ENCODE assay signal across 1 cellular context in genomic region chr1:233790662-233791371, GRCh38.
TF ChIP-seq lines count a peak whose summit lies in the region.

No MANE protein-coding gene starts in this region.

TF ChIP-seq in K562, 482 proteins besides CTCF, POLR2A, EP300 and RAD21 (continued from another document):
- no peak for TF ChIP-seq ZNF277 (CRISPR knock-in tag; IDR thresholded peaks at IDR 0.05; ENCODE audit: borderline replicate concordance)
- 0 out of 2 replicates have a peak, but pooled peaks have one; percentile 24 for TF ChIP-seq RUNX1 (IDR thresholded peaks at IDR 0.05; ENCODE audit: low read depth)
- TF ChIP-seq BHLHE40 (IDR thresholded peaks at IDR 0.05; ENCODE audit: low read length) = 0 out of 2 replicates have a peak, but pooled peaks have one; percentile 14
- 0 out of 2 replicates have a peak, but pooled peaks have one; percentile 41 for TF ChIP-seq ARID2 (IDR thresholded peaks at IDR 0.05)
- TF ChIP-seq, protein P1, sequence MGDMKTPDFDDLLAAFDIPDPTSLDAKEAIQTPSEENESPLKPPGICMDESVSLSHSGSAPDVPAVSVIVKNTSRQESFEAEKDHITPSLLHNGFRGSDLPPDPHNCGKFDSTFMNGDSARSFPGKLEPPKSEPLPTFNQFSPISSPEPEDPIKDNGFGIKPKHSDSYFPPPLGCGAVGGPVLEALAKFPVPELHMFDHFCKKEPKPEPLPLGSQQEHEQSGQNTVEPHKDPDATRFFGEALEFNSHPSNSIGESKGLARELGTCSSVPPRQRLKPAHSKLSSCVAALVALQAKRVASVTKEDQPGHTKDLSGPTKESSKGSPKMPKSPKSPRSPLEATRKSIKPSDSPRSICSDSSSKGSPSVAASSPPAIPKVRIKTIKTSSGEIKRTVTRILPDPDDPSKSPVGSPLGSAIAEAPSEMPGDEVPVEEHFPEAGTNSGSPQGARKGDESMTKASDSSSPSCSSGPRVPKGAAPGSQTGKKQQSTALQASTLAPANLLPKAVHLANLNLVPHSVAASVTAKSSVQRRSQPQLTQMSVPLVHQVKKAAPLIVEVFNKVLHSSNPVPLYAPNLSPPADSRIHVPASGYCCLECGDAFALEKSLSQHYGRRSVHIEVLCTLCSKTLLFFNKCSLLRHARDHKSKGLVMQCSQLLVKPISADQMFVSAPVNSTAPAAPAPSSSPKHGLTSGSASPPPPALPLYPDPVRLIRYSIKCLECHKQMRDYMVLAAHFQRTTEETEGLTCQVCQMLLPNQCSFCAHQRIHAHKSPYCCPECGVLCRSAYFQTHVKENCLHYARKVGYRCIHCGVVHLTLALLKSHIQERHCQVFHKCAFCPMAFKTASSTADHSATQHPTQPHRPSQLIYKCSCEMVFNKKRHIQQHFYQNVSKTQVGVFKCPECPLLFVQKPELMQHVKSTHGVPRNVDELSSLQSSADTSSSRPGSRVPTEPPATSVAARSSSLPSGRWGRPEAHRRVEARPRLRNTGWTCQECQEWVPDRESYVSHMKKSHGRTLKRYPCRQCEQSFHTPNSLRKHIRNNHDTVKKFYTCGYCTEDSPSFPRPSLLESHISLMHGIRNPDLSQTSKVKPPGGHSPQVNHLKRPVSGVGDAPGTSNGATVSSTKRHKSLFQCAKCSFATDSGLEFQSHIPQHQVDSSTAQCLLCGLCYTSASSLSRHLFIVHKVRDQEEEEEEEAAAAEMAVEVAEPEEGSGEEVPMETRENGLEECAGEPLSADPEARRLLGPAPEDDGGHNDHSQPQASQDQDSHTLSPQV (IDR thresholded peaks at IDR 0.05) = peak; percentile 34; the same call in 1 of the 2 replicates
- no peak for TF ChIP-seq MNT (conservative IDR thresholded peaks at IDR 0.05)
- peak; percentile 96 for TF ChIP-seq GATA2 (CRISPR knock-in tag; IDR thresholded peaks at IDR 0.05)
- TF ChIP-seq, protein P2, sequence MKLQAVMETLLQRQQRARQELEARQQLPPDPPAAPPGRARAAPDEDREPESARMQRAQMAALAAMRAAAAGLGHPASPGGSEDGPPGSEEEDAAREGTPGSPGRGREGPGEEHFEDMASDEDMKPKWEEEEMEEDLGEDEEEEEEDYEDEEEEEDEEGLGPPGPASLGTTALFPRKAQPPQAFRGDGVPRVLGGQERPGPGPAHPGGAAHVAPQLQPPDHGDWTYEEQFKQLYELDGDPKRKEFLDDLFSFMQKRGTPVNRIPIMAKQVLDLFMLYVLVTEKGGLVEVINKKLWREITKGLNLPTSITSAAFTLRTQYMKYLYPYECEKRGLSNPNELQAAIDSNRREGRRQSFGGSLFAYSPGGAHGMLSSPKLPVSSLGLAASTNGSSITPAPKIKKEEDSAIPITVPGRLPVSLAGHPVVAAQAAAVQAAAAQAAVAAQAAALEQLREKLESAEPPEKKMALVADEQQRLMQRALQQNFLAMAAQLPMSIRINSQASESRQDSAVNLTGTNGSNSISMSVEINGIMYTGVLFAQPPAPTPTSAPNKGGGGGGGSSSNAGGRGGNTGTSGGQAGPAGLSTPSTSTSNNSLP (IDR thresholded peaks at IDR 0.05; ENCODE audit: borderline replicate concordance, low read depth, low read length) = 0 out of 2 replicates have a peak, but pooled peaks have one; percentile 30
- 0 out of 2 replicates have a peak, but pooled peaks have one; percentile 57 for TF ChIP-seq XRCC5 (IDR thresholded peaks at IDR 0.05; ENCODE audit: low read depth, low read length)
- peak; percentile 54; the same call in 1 of the 2 replicates for TF ChIP-seq TEAD4 (IDR thresholded peaks at IDR 0.05; ENCODE audit: low read length)
- no peak for TF ChIP-seq TEAD4 (CRISPR knock-in tag; IDR thresholded peaks at IDR 0.05; ENCODE audit: borderline replicate concordance)
- peak in 1 of 2 experiments; percentile 85; a peak in 2 of 4 replicates for TF ChIP-seq RCOR1 (IDR thresholded peaks at IDR 0.05; ENCODE audit: borderline replicate concordance in 1 of 2, low read depth in 2 of 2, low read length in 2 of 2)
- peak; percentile 35 to 63; a peak in 1 of 4 replicates for TF ChIP-seq KDM1A (IDR thresholded peaks at IDR 0.05)
- TF ChIP-seq ZNF140 (CRISPR knock-in tag; IDR thresholded peaks at IDR 0.05) = no peak
- TF ChIP-seq, protein P3, sequence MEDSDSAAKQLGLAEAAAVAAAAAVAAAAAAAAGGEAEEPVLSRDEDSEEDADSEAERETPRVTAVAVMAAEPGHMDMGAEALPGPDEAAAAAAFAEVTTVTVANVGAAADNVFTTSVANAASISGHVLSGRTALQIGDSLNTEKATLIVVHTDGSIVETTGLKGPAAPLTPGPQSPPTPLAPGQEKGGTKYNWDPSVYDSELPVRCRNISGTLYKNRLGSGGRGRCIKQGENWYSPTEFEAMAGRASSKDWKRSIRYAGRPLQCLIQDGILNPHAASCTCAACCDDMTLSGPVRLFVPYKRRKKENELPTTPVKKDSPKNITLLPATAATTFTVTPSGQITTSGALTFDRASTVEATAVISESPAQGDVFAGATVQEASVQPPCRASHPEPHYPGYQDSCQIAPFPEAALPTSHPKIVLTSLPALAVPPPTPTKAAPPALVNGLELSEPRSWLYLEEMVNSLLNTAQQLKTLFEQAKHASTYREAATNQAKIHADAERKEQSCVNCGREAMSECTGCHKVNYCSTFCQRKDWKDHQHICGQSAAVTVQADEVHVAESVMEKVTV (CRISPR knock-in tag; IDR thresholded peaks at IDR 0.05) = peak; percentile 94
- peak; percentile 61; the same call in 1 of the 2 replicates for TF ChIP-seq STAG1 (CRISPR knock-in tag; IDR thresholded peaks at IDR 0.05; ENCODE audit: borderline replicate concordance)
- TF ChIP-seq ID3 (CRISPR knock-in tag; IDR thresholded peaks at IDR 0.05) = no peak
- TF ChIP-seq ID3 (tag; IDR thresholded peaks at IDR 0.05) = 0 out of 2 replicates have a peak, but pooled peaks have one; percentile 35
- peak; percentile 33; the same call in 1 of the 2 replicates for TF ChIP-seq MTA3 (IDR thresholded peaks at IDR 0.05; ENCODE audit: borderline replicate concordance)
- TF ChIP-seq NRF1 (conservative IDR thresholded peaks at IDR 0.05 in 1 of 2, IDR thresholded peaks at IDR 0.05 in 1 of 2) = 0 out of 4 replicates have a peak, but pooled peaks of 1 of the 2 experiments have one; percentile 6
- peak; percentile 88 for TF ChIP-seq CTBP1 (IDR thresholded peaks at IDR 0.05; ENCODE audit: borderline replicate concordance)
- TF ChIP-seq HCFC1 (IDR thresholded peaks at IDR 0.05; ENCODE audit: low read depth, low read length) = 0 out of 2 replicates have a peak, but pooled peaks have one; percentile 17
- 0 out of 2 replicates have a peak, but pooled peaks have one; percentile 9 for TF ChIP-seq ZNF263 (CRISPR knock-in tag; IDR thresholded peaks at IDR 0.05; ENCODE audit: borderline replicate concordance)
- 0 out of 2 replicates have a peak, but pooled peaks have one; percentile 37 for TF ChIP-seq HDAC2 (IDR thresholded peaks at IDR 0.05)
- peak in 1 of 2 experiments; percentile 42; a peak in 2 of 4 replicates for TF ChIP-seq MAZ (CRISPR knock-in tag; conservative IDR thresholded peaks at IDR 0.05 in 1 of 2, IDR thresholded peaks at IDR 0.05 in 1 of 2)
- TF ChIP-seq HMGN3 (IDR thresholded peaks at IDR 0.05; ENCODE audit: borderline replicate concordance, extremely low read depth, insufficient read length, low read depth, low read length) = no peak
- TF ChIP-seq ERF (CRISPR knock-in tag; IDR thresholded peaks at IDR 0.05) = no peak
- no peak for TF ChIP-seq CEBPG (CRISPR knock-in tag; IDR thresholded peaks at IDR 0.05)
- TF ChIP-seq CEBPG (tag; conservative IDR thresholded peaks at IDR 0.05 in 1 of 2, IDR thresholded peaks at IDR 0.05 in 1 of 2) = no peak
TF ChIP-seq in K562: peak in this region for 27.
